ENCODE assay signal across 14 cellular contexts in the genomic region with DNA sequence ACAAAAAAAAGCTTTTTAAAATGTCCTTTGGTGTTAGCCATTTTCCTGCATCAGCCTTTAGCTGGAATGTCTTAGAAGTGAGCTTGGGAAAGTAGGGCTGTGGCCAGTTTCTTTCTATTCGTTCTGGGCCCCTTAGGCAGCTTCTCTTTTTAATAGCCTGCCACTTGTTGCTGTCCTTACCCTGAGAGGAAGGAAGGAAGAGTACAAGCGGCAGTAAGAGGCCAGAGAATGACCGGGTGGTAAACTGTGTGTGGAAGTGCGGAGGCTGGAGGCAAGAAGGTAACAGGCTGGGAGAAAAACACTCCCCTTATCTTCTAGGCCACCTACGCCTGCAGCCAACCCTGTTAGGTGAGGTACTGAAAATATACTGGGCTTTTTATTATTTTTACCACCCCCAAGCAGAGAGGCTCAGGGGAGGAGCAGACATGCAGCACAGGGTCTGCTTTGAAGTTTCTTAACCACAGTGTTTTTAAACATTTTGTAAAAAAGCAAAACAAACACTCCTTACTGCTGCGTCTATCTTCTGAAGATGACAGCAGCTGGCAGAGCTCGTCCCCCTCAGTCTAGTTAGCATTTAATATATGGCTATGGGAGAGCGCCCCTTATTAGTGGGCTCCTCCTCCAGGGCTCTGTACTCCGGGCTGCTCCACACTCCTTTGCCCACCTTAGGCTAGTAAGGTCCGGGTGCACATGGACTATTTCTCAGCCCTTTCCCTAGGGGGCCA. TPM values are rescaled to one million over a fixed set of nuclear protein-coding genes. Genes with fewer than 3 reads are reported as not detected.
"Had no signal": no experiment of that assay in that cellular context is flagged by ENCODE, and none has a peak within 500 bp of the region (broad histone marks: within the 10 kb centered on the region; RNA-seq: fewer than 3 reads in every experiment).

No MANE protein-coding gene starts in this region.

RNA-seq across cellular contexts. Expression of gene CXorf49B, which starts 19.2 kb away (rescaled TPM):
- total RNA-seq: activated CD4-positive, alpha-beta T cell treated with anti-CD3 and anti-CD28 coated beads, Interleukin-2, amount 10 ng/mL, durations not matched to agents 7 days and 5 days; activated CD8-positive, alpha-beta T cell treated with anti-CD3 and anti-CD28 coated beads, Interleukin-2, amount 10 ng/mL, durations not matched to agents 7 days and 5 days; activated T-helper 2 cell treated with anti-CD3 and anti-CD28 coated beads, Interferon-gamma antibody, Interleukin-2, Interleukin-4, amounts not matched to agents 10 μg/mL and 5 μg/mL and 100 μg/mL, durations not matched to agents 14 hours and 24 hours and 36 hours; adrenal gland; astrocyte; body of pancreas; breast epithelium; cardiac septum; LHCN-M2; NCI-H460; PC-3; Peyer's patch; SK-MEL-5; T-helper 2 cell treated with Interferon-gamma antibody and Interleukin-4, amounts not matched to agents 100 ng/mL and 5 ng/mL, for 36 hours had no signal
- polyA plus RNA-seq: adrenal gland had no signal
